Comparison of ENCODE assay signal across 12 cellular contexts in the genomic region with DNA sequence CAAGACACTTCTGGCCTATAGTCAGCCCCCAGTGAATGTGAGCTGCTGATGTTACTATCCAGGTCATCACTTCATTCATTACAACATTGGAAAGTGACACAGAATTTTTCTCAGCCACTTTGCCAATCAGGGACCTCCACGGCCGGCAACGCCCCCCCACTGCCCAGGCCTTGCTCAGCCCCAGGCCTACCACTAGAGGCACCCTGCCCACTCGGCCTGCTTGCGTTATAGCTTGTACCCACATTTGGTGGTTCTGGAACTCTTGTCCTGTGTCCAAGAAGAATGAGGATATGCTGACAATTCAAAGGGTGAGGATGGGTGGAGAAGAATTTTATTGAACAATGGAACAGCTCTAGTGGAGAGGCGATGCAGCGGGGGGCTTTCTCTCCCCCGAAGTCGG.
A peak's percentile ranks its signal among the peaks of the same experiment; 100 is the strongest.
DNase-seq lines count a peak whose midpoint lies in the region; ATAC-seq and TF ChIP-seq lines count a peak whose summit lies in the region.
"Had no signal": no experiment of that assay in that cellular context is flagged by ENCODE, and none has a peak within 500 bp of the region (broad histone marks: within the 10 kb centered on the region; RNA-seq: fewer than 3 reads in every experiment).

No MANE protein-coding gene starts in this region.

- TF ChIP-seq CTCF in 22Rv1 (IDR thresholded peaks at IDR 0.05) (peak; percentile 21; the same call in 1 of the 2 replicates), GM10266 (IDR thresholded peaks at IDR 0.05; ENCODE audit: control insufficient read depth, insufficient read depth, low read depth, missing control alignments) (peak; percentile 33), foreskin keratinocyte (conservative IDR thresholded peaks at IDR 0.05) (peak; percentile 38)

- H3K9me3 ChIP-seq in trophoblast cell (ENCODE audit: insufficient read depth, low read depth, low read length): peaks cover 2% of the 10 kb centered on the region

- H3K18ac ChIP-seq in trophoblast cell (ENCODE audit: low read length): no peak overlapping the region

- no peak overlapping the region for H3K4me2 ChIP-seq in trophoblast cell (ENCODE audit: low read length)

- H3K27me3 ChIP-seq in foreskin keratinocyte (peaks cover 11% of the 10 kb centered on the region), trophoblast cell (ENCODE audit: insufficient read depth, low read length) (no peaks in the 10 kb centered on the region)

- H2AFZ ChIP-seq in trophoblast cell (ENCODE audit: insufficient read depth, low read length, poor library complexity): no peak overlapping the region

- no peak overlapping the region for H2BK12ac ChIP-seq in trophoblast cell (ENCODE audit: low read length)

- DNase-seq in GM10266 (ENCODE audit: extremely low spot score): no peak
- DNase-seq in SK-MEL-5 (ENCODE audit: low read depth, low spot score): peak; percentile 44
- DNase-seq in foreskin keratinocyte: no peak
- no peak for DNase-seq in activated gamma-delta T cell treated with Interleukin-2 at 50 U/mL for 16 hours
- no peak for DNase-seq in trophoblast cell
- no peak for DNase-seq in NCI-H1092 treated with DMSO at 0.1 percent for 48 hours (lab: John Stamatoyannopoulos, UW)
- DNase-seq: activated CD4-positive, CD25-positive, alpha-beta regulatory T cell; activated naive CD8-positive, alpha-beta T cell treated with anti-CD3 and anti-CD28 coated beads, Interleukin-2, amount 10 ng/mL, durations not matched to agents 7 days and 5 days; RPMI8226 had no signal

- no CpG with 5 or more reads among the region's 9 CpGs for WGBS in trophoblast cell (ENCODE audit: extremely low coverage, insufficient coverage, insufficient read length)

- H2BK120ac ChIP-seq in trophoblast cell (ENCODE audit: insufficient read depth, low read length, poor library complexity): no peak overlapping the region

- no peak overlapping the region for H2AK5ac ChIP-seq in trophoblast cell (ENCODE audit: low read length)

- H3K79me1 ChIP-seq in trophoblast cell (ENCODE audit: low read length): peaks cover 2% of the 10 kb centered on the region

- H4K91ac ChIP-seq in trophoblast cell (ENCODE audit: low read depth, low read length): no peak overlapping the region

- H3K9ac ChIP-seq in trophoblast cell (ENCODE audit: low read length): no peak overlapping the region

- no peak overlapping the region for H4K8ac ChIP-seq in trophoblast cell (ENCODE audit: low read depth, low read length)

- H3K79me2 ChIP-seq in trophoblast cell (ENCODE audit: control insufficient read depth, insufficient read depth, low read length, poor library complexity): peaks cover 2% of the 10 kb centered on the region

- no peak overlapping the region for H3K4ac ChIP-seq in trophoblast cell (ENCODE audit: low read depth, low read length)

- no peaks in the 10 kb centered on the region for H3K36me3 ChIP-seq in trophoblast cell (ENCODE audit: control insufficient read depth in 1 of 2, insufficient read depth in 2 of 2, low read length in 2 of 2)

- no peak overlapping the region for H3K4me3 ChIP-seq in trophoblast cell (ENCODE audit: low read depth, low read length)

- no peak overlapping the region for H4K12ac ChIP-seq in trophoblast cell (ENCODE audit: low read depth, low read length)

- no peaks in the 10 kb centered on the region for H3K4me1 ChIP-seq in foreskin keratinocyte
- peaks cover 7 to 13% of the 10 kb centered on the region in 2 experiments for H3K4me1 ChIP-seq in trophoblast cell (ENCODE audit: control insufficient read depth in 1 of 2, insufficient read depth in 2 of 2, low read length in 2 of 2)

- no peak overlapping the region for H3K14ac ChIP-seq in trophoblast cell (ENCODE audit: low read length)

- ATAC-seq in foreskin keratinocyte (peak; percentile 54), GM21390 (IDR thresholded peaks at IDR 0.05; ENCODE audit: unreplicated experiment) (no peak)
- ATAC-seq: esophagus mucosa had no signal

- H3K27ac ChIP-seq in 22Rv1 (no peak overlapping the region), foreskin keratinocyte (no peak overlapping the region), trophoblast cell (ENCODE audit: low read depth, low read length) (no peak overlapping the region)

- no peak overlapping the region for H2BK5ac ChIP-seq in trophoblast cell (ENCODE audit: low read depth, low read length, poor library complexity)

- no peak overlapping the region for H3K23ac ChIP-seq in trophoblast cell (ENCODE audit: low read length)

- in situ Hi-C loops in SK-MEL-5 (cut with HindIII; ENCODE audit: low pct_unique_long_range_greater_than_20kb, low sequenced_read_pairs): no loop called here
